ENCODE assay signal across 21 cellular contexts in the genomic region with DNA sequence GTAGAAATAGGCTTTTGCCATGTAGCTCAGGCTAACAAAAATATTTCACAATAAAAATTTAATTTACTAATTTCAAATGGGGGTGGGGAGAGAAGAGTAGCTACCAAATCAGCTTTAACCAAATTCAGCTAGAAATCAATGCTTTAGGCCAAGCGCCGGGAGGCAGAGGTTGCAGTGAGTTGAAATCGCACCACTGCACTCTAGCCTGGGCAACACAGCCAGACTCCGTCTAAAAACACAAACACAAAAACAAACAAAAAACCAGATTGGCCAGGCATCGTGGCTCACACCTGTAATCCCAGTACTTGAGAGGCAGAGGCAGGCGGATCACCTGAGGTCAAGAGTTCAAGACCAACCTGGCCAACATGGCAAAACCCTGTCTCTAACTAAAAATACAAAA. TPM values are rescaled to one million over a fixed set of nuclear protein-coding genes. Genes with fewer than 3 reads are reported as not detected.
DNase-seq lines count a peak whose midpoint lies in the region; ATAC-seq, FAIRE-seq and TF ChIP-seq lines count a peak whose summit lies in the region.
"Had no signal": no experiment of that assay in that cellular context is flagged by ENCODE, and none has a peak within 500 bp of the region (broad histone marks: within the 10 kb centered on the region; RNA-seq: fewer than 3 reads in every experiment).

No MANE protein-coding gene starts in this region.

- no peak overlapping the region for H3K18ac ChIP-seq in trophoblast cell (ENCODE audit: low read length)

- peak overlapping the region; percentile 61 for H3K27ac Mint-ChIP-seq in mesothelial cell of epicardium
- H3K27ac Mint-ChIP-seq: CD4-positive, alpha-beta memory T cell had no signal

- no peak overlapping the region for H2BK12ac ChIP-seq in trophoblast cell (ENCODE audit: low read length)

- DNase-seq in RWPE1 (ENCODE audit: low spot score) (no peak), mesothelial cell of epicardium (ENCODE audit: low spot score in 2 of 2, unreplicated experiment in 2 of 2) (no peak), trophoblast cell (no peak), GM19239 (ENCODE audit: insufficient read length, low spot score) (no peak), AG20443 (ENCODE audit: low spot score) (no peak), frontal cortex (ENCODE audit: low spot score in 2 of 2) (no peak)
- DNase-seq: ACHN; CD4-positive, alpha-beta memory T cell; DMS153; DMS79; GDM1; GOT3; H7 had no signal

- no peak overlapping the region for H3K23ac ChIP-seq in trophoblast cell (ENCODE audit: low read length)

- H3K79me2 ChIP-seq in trophoblast cell (ENCODE audit: control insufficient read depth, insufficient read depth, low read length, poor library complexity): peaks cover 7% of the 10 kb centered on the region

- H3K4me1 Mint-ChIP-seq in mesothelial cell of epicardium: peaks cover 14% of the 10 kb centered on the region

- no peaks in the 10 kb centered on the region for H3K27me3 Mint-ChIP-seq in mesothelial cell of epicardium (ENCODE audit: low read depth)
- H3K27me3 Mint-ChIP-seq: CD4-positive, alpha-beta memory T cell had no signal

- peaks cover 27% of the 10 kb centered on the region for H3K36me3 Mint-ChIP-seq in mesothelial cell of epicardium

- CTCF ChIA-PET in HEK293 (lab: Yijun Ruan, JAX) (no interaction called here), RWPE1 (lab: Yijun Ruan, JAX) (no interaction called here)

- no peak overlapping the region for H3K14ac ChIP-seq in trophoblast cell (ENCODE audit: low read length)

- no peak overlapping the region for H3K27ac ChIP-seq in HEK293 (ENCODE audit: extremely low read depth, low read depth, low read length)
- H3K27ac ChIP-seq in RWPE1: peak overlapping the region; percentile 18
- H3K27ac ChIP-seq in trophoblast cell (ENCODE audit: low read depth, low read length): no peak overlapping the region
- H3K27ac ChIP-seq: BLaER1 had no signal

- H3K79me1 ChIP-seq in trophoblast cell (ENCODE audit: low read length): peaks cover 1% of the 10 kb centered on the region

- FAIRE-seq in GM19239 (lab: Jason Lieb, UNC) (no peak), frontal cortex (lab: Jason Lieb, UNC) (no peak)
- FAIRE-seq: A204.1, GM12892, GM18507 had no signal

- ATAC-seq in HG02623 (IDR thresholded peaks at IDR 0.05; ENCODE audit: unreplicated experiment): no peak
- ATAC-seq: HCT116 had no signal

- H4K91ac ChIP-seq in trophoblast cell (ENCODE audit: low read depth, low read length): no peak overlapping the region

- H3K4me2 ChIP-seq in trophoblast cell (ENCODE audit: low read length): no peak overlapping the region
- H3K4me2 ChIP-seq: BLaER1 had no signal

- no CpG with 5 or more reads among the region's 6 CpGs for WGBS in trophoblast cell (ENCODE audit: extremely low coverage, insufficient coverage, insufficient read length)

- POLR2A ChIA-PET in HEK293 (lab: Yijun Ruan, JAX) (no interaction called here), RWPE1 (lab: Yijun Ruan, JAX; ENCODE audit: low non-redundant PET) (no interaction called here)

- H3K27me3 ChIP-seq in trophoblast cell (ENCODE audit: insufficient read depth, low read length): no peaks in the 10 kb centered on the region
- H3K27me3 ChIP-seq: BLaER1 had no signal

- no peaks in the 10 kb centered on the region; a peak in 1 of 3 replicates for H3K36me3 ChIP-seq in HEK293 (ENCODE audit: control insufficient read depth in 2 of 2, insufficient read depth in 1 of 2, low read length in 2 of 2)
- H3K36me3 ChIP-seq in trophoblast cell (ENCODE audit: control insufficient read depth in 1 of 2, insufficient read depth in 2 of 2, low read length in 2 of 2): peaks cover 7 to 11% of the 10 kb centered on the region in 2 experiments

- H3K4ac ChIP-seq in trophoblast cell (ENCODE audit: low read depth, low read length): peak overlapping the region; percentile 27

- H3K4me1 ChIP-seq in HEK293 (ENCODE audit: control insufficient read depth, insufficient read depth, low read length): no peaks in the 10 kb centered on the region
- H3K4me1 ChIP-seq in trophoblast cell (ENCODE audit: control insufficient read depth in 1 of 2, insufficient read depth in 2 of 2, low read length in 2 of 2): peaks cover 3 to 9% of the 10 kb centered on the region in 2 experiments

- TF ChIP-seq CTCF in HEK293 (tag by site-specific recombination; IDR thresholded peaks at IDR 0.05) (no peak), RWPE1 (conservative IDR thresholded peaks at IDR 0.05; ENCODE audit: low read depth) (no peak), mesothelial cell of epicardium (IDR thresholded peaks at IDR 0.05; ENCODE audit: unreplicated experiment) (no peak)

- H3K4me3 ChIP-seq in HEK293 (ENCODE audit: low read depth, low read length) (no peak overlapping the region), trophoblast cell (ENCODE audit: low read depth, low read length) (no peak overlapping the region)
- H3K4me3 ChIP-seq: BLaER1 had no signal

- H2AFZ ChIP-seq in trophoblast cell (ENCODE audit: insufficient read depth, low read length, poor library complexity): no peak overlapping the region

- H3K9me3 ChIP-seq in HEK293 (ENCODE audit: control insufficient read depth, insufficient read depth, low read depth, low read length): no peaks in the 10 kb centered on the region
- H3K9me3 ChIP-seq in trophoblast cell (ENCODE audit: insufficient read depth, low read depth, low read length): no peaks in the 10 kb centered on the region

- H2AK5ac ChIP-seq in trophoblast cell (ENCODE audit: low read length): no peak overlapping the region

- H3K4me3 Mint-ChIP-seq in mesothelial cell of epicardium: no peak overlapping the region
- H3K4me3 Mint-ChIP-seq: CD14-positive monocyte; CD4-positive, alpha-beta memory T cell had no signal

- no peak overlapping the region for H2BK5ac ChIP-seq in trophoblast cell (ENCODE audit: low read depth, low read length, poor library complexity)

- peaks cover 9% of the 10 kb centered on the region for H3K9me3 Mint-ChIP-seq in mesothelial cell of epicardium
- H3K9me3 Mint-ChIP-seq: CD4-positive, alpha-beta memory T cell had no signal

- no peak overlapping the region for H4K12ac ChIP-seq in trophoblast cell (ENCODE audit: low read depth, low read length)

- no peak overlapping the region for H3K9ac ChIP-seq in trophoblast cell (ENCODE audit: low read length)
- H3K9ac ChIP-seq: BLaER1 had no signal

- no peak overlapping the region for H2BK120ac ChIP-seq in trophoblast cell (ENCODE audit: insufficient read depth, low read length, poor library complexity)

- no peak overlapping the region for H4K8ac ChIP-seq in trophoblast cell (ENCODE audit: low read depth, low read length)

TF ChIP-seq in HEK293, 187 proteins besides CTCF, POLR2A, EP300 and RAD21:
- TF ChIP-seq ZNF354C (tag by site-specific recombination; IDR thresholded peaks at IDR 0.05; ENCODE audit: borderline replicate concordance, low read depth) (no peak), ZNF501 (tag by site-specific recombination; IDR thresholded peaks at IDR 0.05) (no peak), ZNF121 (tag by site-specific recombination; IDR thresholded peaks at IDR 0.05) (peak; percentile 53; the same call in 1 of the 2 replicates), ZNF558 (tag by site-specific recombination; IDR thresholded peaks at IDR 0.05) (no peak)

RNA-seq across cellular contexts. Expression of a gene that starts 9.4 kb away (rescaled TPM):
- total RNA-seq in mesothelial cell of epicardium: 95.9 to 104 TPM (median 99.1 TPM) in 3 replicates
- polyA plus RNA-seq in trophoblast cell (2013): 125 and 132 TPM in 2 replicates
- total RNA-seq in frontal cortex: 73.8 TPM
